Comparison of ENCODE assay signal across 19 cellular contexts in genomic region chr3:105927720-105928119, GRCh38. TPM values are rescaled to one million over a fixed set of nuclear protein-coding genes. Genes with fewer than 3 reads are reported as not detected.
A peak's percentile ranks its signal among the peaks of the same experiment; 100 is the strongest.
DNase-seq lines count a peak whose midpoint lies in the region; ATAC-seq, FAIRE-seq and TF ChIP-seq lines count a peak whose summit lies in the region.
"Had no signal": no experiment of that assay in that cellular context is flagged by ENCODE, and none has a peak within 500 bp of the region (broad histone marks: within the 10 kb centered on the region; RNA-seq: fewer than 3 reads in every experiment).

No MANE protein-coding gene starts in this region.

- dilution Hi-C loops in mammary epithelial cell (cut with HindIII; ENCODE audit: low sequenced_read_pairs), result no loop called here

- H3K4me3 Mint-ChIP-seq in MCF 10A (ENCODE audit: unreplicated experiment) (no peak overlapping the region), GM23338 (no peak overlapping the region)
- H3K4me3 Mint-ChIP-seq: CD4-positive, alpha-beta T cell; HFFc6 had no signal

- TF ChIP-seq RAD21 in GM12878 (IDR thresholded peaks at IDR 0.05; ENCODE audit: insufficient read depth, low read depth, low read length), result no peak

- H3K4me1 Mint-ChIP-seq in MCF 10A (ENCODE audit: insufficient read depth, unreplicated experiment) (no peaks in the 10 kb centered on the region), GM23338 (peaks cover 25% of the 10 kb centered on the region)

- H3K36me3 Mint-ChIP-seq in MCF 10A (ENCODE audit: insufficient read depth, unreplicated experiment) (no peaks in the 10 kb centered on the region), GM23338 (ENCODE audit: low read depth) (no peaks in the 10 kb centered on the region)

- no peak overlapping the region for H3K27ac Mint-ChIP-seq in MCF 10A (ENCODE audit: low read depth, unreplicated experiment)
- peak overlapping the region; percentile 7; the same call in 1 of the 2 replicates for H3K27ac Mint-ChIP-seq in GM23338
- H3K27ac Mint-ChIP-seq: CD4-positive, alpha-beta T cell; HFFc6 had no signal

- intact Hi-C loops in mammary epithelial cell (cut with micrococcal nuclease) (no loop called here), MCF 10A (cut with micrococcal nuclease) (no loop called here), GM12878 (cut with micrococcal nuclease; ENCODE audit: unreplicated experiment) (no loop called here)

- H3K36me3 ChIP-seq in mammary epithelial cell (ENCODE audit: insufficient read depth, low read length) (no peaks in the 10 kb centered on the region), GM23338 (ENCODE audit: insufficient read depth) (no peaks in the 10 kb centered on the region), GM12878 (ENCODE audit: control insufficient read depth in 2 of 2, insufficient read depth in 2 of 2, low read length in 1 of 2) (no peaks in the 10 kb centered on the region)

- RAD21 ChIA-PET in GM12878 (lab: Charles Lee; ENCODE audit: unreplicated experiment), result no interaction called here

- ATAC-seq in GM23338 (no peak), GM12878 (peak; percentile 36; the same call in 1 of the 3 replicates), HG03108 (IDR thresholded peaks at IDR 0.05; ENCODE audit: unreplicated experiment) (no peak)
- ATAC-seq: A549, HCT116 had no signal

- H3K9me2 ChIP-seq in GM23338 (ENCODE audit: insufficient read depth), result no peaks in the 10 kb centered on the region

- POLR2A ChIA-PET in MCF 10A (lab: Yijun Ruan, JAX), result no interaction called here
- POLR2A ChIA-PET in GM12878 (lab: Charles Lee), result no interaction called here

- H3F3A ChIP-seq in GM23338 (replicated peaks; ENCODE audit: low read depth), result no peaks in the 10 kb centered on the region

- no peak overlapping the region for H3K4me2 ChIP-seq in mammary epithelial cell (ENCODE audit: insufficient read depth, low read depth, low read length)
- H3K4me2 ChIP-seq in GM23338, result no peak overlapping the region
- no peak overlapping the region for H3K4me2 ChIP-seq in GM12878 (ENCODE audit: control insufficient read depth, insufficient read depth)
- H3K4me2 ChIP-seq: A549, KMS-11 had no signal

- TF ChIP-seq EP300 in GM12878 (IDR thresholded peaks at IDR 0.05; ENCODE audit: borderline replicate concordance in 1 of 2, control insufficient read depth in 1 of 2, low read depth in 2 of 2, low read length in 2 of 2), result no peak

- H3K27ac ChIP-seq in mammary epithelial cell (ENCODE audit: insufficient read depth, low read depth, low read length) (no peak overlapping the region), GM23338 (ENCODE audit: low read depth) (no peak overlapping the region), GM12878 (ENCODE audit: control insufficient read depth, insufficient read depth) (no peak overlapping the region)
- H3K27ac ChIP-seq: 22Rv1, A549, C4-2B, KMS-11 had no signal

- SMC1A ChIA-PET in GM12878 (lab: Charles Lee; ENCODE audit: uncharacterized antibody, unreplicated experiment), result no interaction called here

- no peak for TF ChIP-seq CTCF in mammary epithelial cell (conservative IDR thresholded peaks at IDR 0.05 in 1 of 2, IDR thresholded peaks at IDR 0.05 in 1 of 2; ENCODE audit: extremely low read depth in 1 of 2, insufficient read depth in 1 of 2, low read depth in 1 of 2, low read length in 2 of 2)
- TF ChIP-seq CTCF in MCF 10A (IDR thresholded peaks at IDR 0.05; ENCODE audit: unreplicated experiment), result no peak
- TF ChIP-seq CTCF in GM23338 (conservative IDR thresholded peaks at IDR 0.05; ENCODE audit: low read depth in 2 of 2), result no peak
- TF ChIP-seq CTCF in GM12878 (IDR thresholded peaks at IDR 0.05 in 2 of 3, conservative IDR thresholded peaks at IDR 0.05 in 1 of 3; ENCODE audit: control insufficient read depth in 2 of 3, extremely low read depth in 1 of 3, insufficient read depth in 1 of 3, low read depth in 3 of 3, low read length in 3 of 3), result no peak

- no peak for DNase-seq in mammary epithelial cell
- no peak for DNase-seq in MCF 10A (ENCODE audit: unreplicated experiment)
- DNase-seq in GM23338 (ENCODE audit: low spot score), result no peak
- DNase-seq in GM12878 (ENCODE audit: low read depth, low spot score), result no peak
- no peak for DNase-seq in dermis blood vessel endothelial cell
- no peak for DNase-seq in H4 (ENCODE audit: low spot score)
- DNase-seq: AML-193; Caco-2; CD4-positive, alpha-beta T cell; GDM1; H7; HFFc6 had no signal

- no peak for TF ChIP-seq POLR2A in GM12878 (IDR thresholded peaks at IDR 0.05; ENCODE audit: low read depth, low read length)

- H3K9ac ChIP-seq in mammary epithelial cell (ENCODE audit: insufficient read depth, low read length), result no peak overlapping the region
- H3K9ac ChIP-seq in GM12878 (ENCODE audit: control insufficient read depth, insufficient read depth, low read length), result no peak overlapping the region
- H3K9ac ChIP-seq: KMS-11 had no signal

- FAIRE-seq in GM12878 (lab: Jason Lieb, UNC), result no peak
- FAIRE-seq: A549, D721Med had no signal

- H3K27me3 Mint-ChIP-seq in MCF 10A (ENCODE audit: insufficient read depth, unreplicated experiment) (no peaks in the 10 kb centered on the region), GM23338 (ENCODE audit: insufficient read depth, low read depth, poor library complexity) (no peaks in the 10 kb centered on the region)
- H3K27me3 Mint-ChIP-seq: CD4-positive, alpha-beta T cell had no signal

- H2AFZ ChIP-seq in mammary epithelial cell (ENCODE audit: low read depth, low read length), result peak overlapping the region; percentile 34
- H2AFZ ChIP-seq in GM23338, result no peak overlapping the region; the same call in 1 of the 2 replicates
- H2AFZ ChIP-seq in GM12878 (ENCODE audit: control insufficient read depth, low read depth, low read length), result no peak overlapping the region

- H3K27me3 ChIP-seq in mammary epithelial cell (ENCODE audit: insufficient read depth, low read length) (no peaks in the 10 kb centered on the region), GM23338 (ENCODE audit: insufficient read depth) (no peaks in the 10 kb centered on the region), GM12878 (replicated peaks in 1 of 2; ENCODE audit: control insufficient read depth in 2 of 2, insufficient read depth in 2 of 2, low read length in 1 of 2) (no peaks in the 10 kb centered on the region)

- H3K4me3 ChIP-seq in mammary epithelial cell (replicated peaks in 1 of 3; ENCODE audit: insufficient read depth in 1 of 3, low read depth in 2 of 3, low read length in 3 of 3), result no peak overlapping the region
- H3K4me3 ChIP-seq in GM23338, result no peak overlapping the region
- no peak overlapping the region for H3K4me3 ChIP-seq in GM12878
- H3K4me3 ChIP-seq: A549 had no signal

- CTCF ChIA-PET in mammary epithelial cell (lab: Charles Lee; ENCODE audit: low non-redundant PET), result no interaction called here
- CTCF ChIA-PET in MCF 10A (lab: Yijun Ruan, JAX), result no interaction called here
- CTCF ChIA-PET in GM12878 (lab: Yijun Ruan, JAX), result no interaction called here

- no TSS peak for BruUV-seq in mammary epithelial cell (replicated peaks; lab: Mats Ljungman, UMichigan)
- BruUV-seq in MCF 10A (replicated peaks; lab: Mats Ljungman, UMichigan), result no TSS peak
- BruUV-seq in GM12878 (replicated peaks; lab: Mats Ljungman, UMichigan), result no TSS peak

- H3K9me3 ChIP-seq in mammary epithelial cell (replicated peaks; ENCODE audit: insufficient read depth, low read length) (no peaks in the 10 kb centered on the region), GM12878 (replicated peaks; ENCODE audit: control insufficient read depth, insufficient read depth, low read length) (no peaks in the 10 kb centered on the region; the same call in 2 of the 3 replicates)
- H3K9me3 ChIP-seq: A549, Caco-2 had no signal

- H4K20me1 ChIP-seq in mammary epithelial cell (ENCODE audit: insufficient read depth, low read length) (no peaks in the 10 kb centered on the region), GM23338 (replicated peaks; ENCODE audit: insufficient read depth) (no peaks in the 10 kb centered on the region), GM12878 (ENCODE audit: control insufficient read depth, insufficient read depth) (no peaks in the 10 kb centered on the region)

- in situ Hi-C loops in mammary epithelial cell (cut with MboI; ENCODE audit: low sequenced_read_pairs in 2 of 2) (no loop called here), GM12878 (cut with MboI) (no loop called here)

- WGBS in mammary epithelial cell (ENCODE audit: low coverage, missing lambda C conversion rate), result 95% methylated on average over 1 of the region's 1 CpG
- WGBS in GM12878 (ENCODE audit: insufficient coverage, insufficient replicate concordance, low lambda C conversion rate, missing lambda C conversion rate), result 97% methylated on average over 1 of the region's 1 CpG

- no peaks in the 10 kb centered on the region for H3K79me2 ChIP-seq in mammary epithelial cell (ENCODE audit: insufficient read depth, low read length)
- no peaks in the 10 kb centered on the region for H3K79me2 ChIP-seq in GM23338 (replicated peaks; ENCODE audit: insufficient read depth)
- H3K79me2 ChIP-seq in GM12878 (ENCODE audit: control insufficient read depth, insufficient read depth, low read length), result no peaks in the 10 kb centered on the region

- H3K4me1 ChIP-seq in mammary epithelial cell (ENCODE audit: insufficient read depth, low read length), result no peaks in the 10 kb centered on the region
- peaks cover 22% of the 10 kb centered on the region for H3K4me1 ChIP-seq in GM23338 (ENCODE audit: insufficient read depth)
- no peaks in the 10 kb centered on the region for H3K4me1 ChIP-seq in GM12878 (ENCODE audit: control insufficient read depth, insufficient read depth, low read length)
- H3K4me1 ChIP-seq: A549, Caco-2 had no signal

- H3K9me3 Mint-ChIP-seq in MCF 10A (ENCODE audit: unreplicated experiment) (no peaks in the 10 kb centered on the region), GM23338 (no peaks in the 10 kb centered on the region)
- H3K9me3 Mint-ChIP-seq: CD4-positive, alpha-beta T cell; HFFc6 had no signal

RNA-seq across cellular contexts. Expression of gene CBLB, which starts 58.9 kb away (rescaled TPM):
- total RNA-seq in mammary epithelial cell (10 to 100 TPM; 39.3 to 59.4 TPM), MCF 10A (2022) (19.7 and 43.4 TPM in 2 replicates), GM12878 (2014; rRNA removed) (27.3 and 28.9 TPM in 2 replicates), GM12878 (2014; rRNA removed; fragmentation: Illumina TruSeq; extraction: Trizol) (40.5 and 45.0 TPM in 2 replicates), GM12878 (2021) (56.4 and 57.6 TPM in 2 replicates), dermis blood vessel endothelial cell (27.7 and 28.7 TPM in 2 replicates)
- polyA plus RNA-seq in mammary epithelial cell (9.5 TPM), GM23338 (2016; fragmentation: Nextera tagmentation; extraction: Ambion mirVana) (20.5 TPM in 2 replicates), GM12878 (2011; rRNA removed) (107 and 119 TPM in 2 replicates), GM12878 (2014; fragmentation: Illumina TruSeq; extraction: Trizol) (46.3 and 51.7 TPM in 2 replicates), GM12878 (2014; fragmentation: Nextera tagmentation; extraction: Ambion mirVana) (10 to 100 TPM; 17.2 to 17.6 TPM), GM12878 (2014; rRNA removed) (30.4 and 30.8 TPM in 2 replicates), GM12878 (2016; fragmentation: Nextera tagmentation; extraction: Ambion mirVana) (10 to 100 TPM; 43.4 to 47.4 TPM)
- polyA minus RNA-seq in mammary epithelial cell, result 46.8 TPM
- total RNA-seq in GM23338 (2014; rRNA removed; shearing (Covaris generic)), result 41.9 and 47.7 TPM in 2 replicates
- 1,014 and 1,112 TPM in 2 replicates for total RNA-seq in GM12878 (2013; cell fraction: nucleolus; rRNA removed)
- polyA plus RNA-seq in GM12878 (2011; ENCODE audit: low read depth), result 23.4 TPM
- 49.4 and 66.2 TPM in 2 replicates for polyA plus RNA-seq in GM12878 (2011; cell fraction: cytosol; rRNA removed)
- 101 and 108 TPM in 2 replicates for polyA plus RNA-seq in GM12878 (2011; cell fraction: nucleus; rRNA removed)
- 36.8 and 37.8 TPM in 2 replicates for polyA plus RNA-seq in GM12878 (2012)
- polyA minus RNA-seq in GM12878 (2011; rRNA and poly(A)+ RNA removed), result 146 and 149 TPM in 2 replicates
- 29.0 and 34.4 TPM in 2 replicates for polyA minus RNA-seq in GM12878 (2011; cell fraction: cytosol; rRNA and poly(A)+ RNA removed)
- 262 and 381 TPM in 2 replicates for polyA minus RNA-seq in GM12878 (2011; cell fraction: nucleus; rRNA and poly(A)+ RNA removed)
- total RNA-seq in H4 (2014; rRNA removed; shearing (Covaris generic)), result 22.4 and 22.5 TPM in 2 replicates
